In the genomic region with DNA sequence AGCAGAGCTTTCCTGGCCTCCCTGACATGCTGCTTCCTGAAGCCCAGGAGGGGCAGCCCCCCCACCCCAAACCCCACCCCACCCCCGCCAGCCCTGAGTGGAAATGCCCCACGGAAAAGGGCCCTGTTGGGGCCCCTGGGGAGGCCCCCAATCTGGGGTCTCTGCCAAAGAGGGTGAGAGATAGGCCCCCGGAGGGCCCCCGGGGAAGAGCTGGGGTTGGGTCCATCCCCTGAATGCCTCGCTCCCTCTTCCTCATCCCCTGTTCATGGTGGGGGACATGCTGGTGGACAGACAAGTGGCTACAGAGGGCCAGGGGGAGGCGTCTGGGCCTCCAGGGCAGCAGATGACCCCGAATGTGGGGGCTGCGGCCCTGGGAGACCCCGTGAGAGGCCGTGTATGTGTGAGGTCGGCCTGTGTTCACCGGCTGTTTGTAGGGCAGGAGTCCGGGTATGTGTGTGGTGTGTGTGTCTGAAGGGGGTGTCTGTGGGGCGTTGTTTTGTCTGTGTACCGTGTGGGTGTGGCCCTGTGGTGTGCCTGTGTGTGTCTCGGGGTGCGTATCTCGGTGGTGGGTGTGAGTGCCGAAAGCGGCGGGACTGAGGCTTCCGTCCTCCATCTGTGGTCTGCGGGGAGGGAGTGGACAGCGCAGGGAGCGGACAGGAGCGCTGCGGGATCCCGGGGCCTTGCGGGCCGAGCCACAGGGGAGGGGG, we compare ENCODE assay signal across 1 cellular context.
TF ChIP-seq lines count a peak whose summit lies in the region.

No MANE protein-coding gene starts in this region.

TF ChIP-seq in K562, 482 proteins besides CTCF, POLR2A, EP300 and RAD21 (continued from another document):
- TF ChIP-seq BMI1 (IDR thresholded peaks at IDR 0.05; ENCODE audit: low read length) (no peak), ZNF551 (CRISPR knock-in tag; IDR thresholded peaks at IDR 0.05) (no peak), POLR3G (IDR thresholded peaks at IDR 0.05; ENCODE audit: extremely low read depth, insufficient read length, insufficient replicate concordance) (no peak), NFIC (IDR thresholded peaks at IDR 0.05) (0 out of 2 replicates have a peak, but pooled peaks have one; percentile 8), ILK (tag; IDR thresholded peaks at IDR 0.05; ENCODE audit: borderline replicate concordance, low read depth) (no peak), ZNF143 (CRISPR knock-in tag; IDR thresholded peaks at IDR 0.05) (no peak), MEIS2 (IDR thresholded peaks at IDR 0.05; ENCODE audit: partially characterized antibody) (no peak), SRF (CRISPR knock-in tag; IDR thresholded peaks at IDR 0.05) (no peak), FOXK1 (CRISPR knock-in tag; IDR thresholded peaks at IDR 0.05; ENCODE audit: borderline replicate concordance) (no peak), ZNF507 (tag; conservative IDR thresholded peaks at IDR 0.05) (no peak), NFATC3 (IDR thresholded peaks at IDR 0.05) (no peak), SMAD4 (CRISPR knock-in tag; conservative IDR thresholded peaks at IDR 0.05) (peak; percentile 90), ZBTB7A (IDR thresholded peaks at IDR 0.05; ENCODE audit: borderline replicate concordance, control insufficient read depth, low read depth, low read length) (peak; percentile 50; the same call in 1 of the 2 replicates), HNRNPK (IDR thresholded peaks at IDR 0.05; ENCODE audit: low read depth, low read length, poor library complexity, severe bottlenecking) (no peak), HMGN3 (IDR thresholded peaks at IDR 0.05; ENCODE audit: borderline replicate concordance, extremely low read depth, insufficient read length, low read depth, low read length) (no peak), MAZ (CRISPR knock-in tag; conservative IDR thresholded peaks at IDR 0.05 in 1 of 2, IDR thresholded peaks at IDR 0.05 in 1 of 2) (peak in 1 of 2 experiments; percentile 8; a peak in 1 of 4 replicates), FOXJ3 (CRISPR knock-in tag; IDR thresholded peaks at IDR 0.05) (no peak), RBBP5 (IDR thresholded peaks at IDR 0.05; ENCODE audit: borderline replicate concordance, insufficient read depth, low read length, poor library complexity, severe bottlenecking) (no peak), NONO (IDR thresholded peaks at IDR 0.05; ENCODE audit: low read depth in 2 of 2, low read length in 1 of 2) (no peak), MTA2 (IDR thresholded peaks at IDR 0.05; ENCODE audit: low read depth) (no peak), MTA1 (IDR thresholded peaks at IDR 0.05; ENCODE audit: borderline replicate concordance) (peak; percentile 67; the same call in 1 of the 2 replicates), HEY1 (CRISPR knock-in tag; IDR thresholded peaks at IDR 0.05; ENCODE audit: borderline replicate concordance) (no peak), ZNF780A (CRISPR knock-in tag; IDR thresholded peaks at IDR 0.05) (no peak), KLF10 (CRISPR knock-in tag; IDR thresholded peaks at IDR 0.05) (no peak), EWSR1 (IDR thresholded peaks at IDR 0.05; ENCODE audit: borderline replicate concordance, low read depth, partially characterized antibody) (no peak)
- TF ChIP-seq, protein P1, sequence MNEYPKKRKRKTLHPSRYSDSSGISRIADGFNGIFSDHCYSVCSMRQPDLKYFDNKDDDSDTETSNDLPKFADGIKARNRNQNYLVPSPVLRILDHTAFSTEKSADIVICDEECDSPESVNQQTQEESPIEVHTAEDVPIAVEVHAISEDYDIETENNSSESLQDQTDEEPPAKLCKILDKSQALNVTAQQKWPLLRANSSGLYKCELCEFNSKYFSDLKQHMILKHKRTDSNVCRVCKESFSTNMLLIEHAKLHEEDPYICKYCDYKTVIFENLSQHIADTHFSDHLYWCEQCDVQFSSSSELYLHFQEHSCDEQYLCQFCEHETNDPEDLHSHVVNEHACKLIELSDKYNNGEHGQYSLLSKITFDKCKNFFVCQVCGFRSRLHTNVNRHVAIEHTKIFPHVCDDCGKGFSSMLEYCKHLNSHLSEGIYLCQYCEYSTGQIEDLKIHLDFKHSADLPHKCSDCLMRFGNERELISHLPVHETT (CRISPR knock-in tag; conservative IDR thresholded peaks at IDR 0.05 in 1 of 2, IDR thresholded peaks at IDR 0.05 in 1 of 2), result no peak
- TF ChIP-seq, protein P2, sequence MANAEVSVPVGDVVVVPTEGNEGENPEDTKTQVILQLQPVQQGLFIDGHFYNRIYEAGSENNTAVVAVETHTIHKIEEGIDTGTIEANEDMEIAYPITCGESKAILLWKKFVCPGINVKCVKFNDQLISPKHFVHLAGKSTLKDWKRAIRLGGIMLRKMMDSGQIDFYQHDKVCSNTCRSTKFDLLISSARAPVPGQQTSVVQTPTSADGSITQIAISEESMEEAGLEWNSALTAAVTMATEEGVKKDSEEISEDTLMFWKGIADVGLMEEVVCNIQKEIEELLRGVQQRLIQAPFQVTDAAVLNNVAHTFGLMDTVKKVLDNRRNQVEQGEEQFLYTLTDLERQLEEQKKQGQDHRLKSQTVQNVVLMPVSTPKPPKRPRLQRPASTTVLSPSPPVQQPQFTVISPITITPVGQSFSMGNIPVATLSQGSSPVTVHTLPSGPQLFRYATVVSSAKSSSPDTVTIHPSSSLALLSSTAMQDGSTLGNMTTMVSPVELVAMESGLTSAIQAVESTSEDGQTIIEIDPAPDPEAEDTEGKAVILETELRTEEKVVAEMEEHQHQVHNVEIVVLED (CRISPR knock-in tag; IDR thresholded peaks at IDR 0.05), result no peak
- TF ChIP-seq, protein P3, sequence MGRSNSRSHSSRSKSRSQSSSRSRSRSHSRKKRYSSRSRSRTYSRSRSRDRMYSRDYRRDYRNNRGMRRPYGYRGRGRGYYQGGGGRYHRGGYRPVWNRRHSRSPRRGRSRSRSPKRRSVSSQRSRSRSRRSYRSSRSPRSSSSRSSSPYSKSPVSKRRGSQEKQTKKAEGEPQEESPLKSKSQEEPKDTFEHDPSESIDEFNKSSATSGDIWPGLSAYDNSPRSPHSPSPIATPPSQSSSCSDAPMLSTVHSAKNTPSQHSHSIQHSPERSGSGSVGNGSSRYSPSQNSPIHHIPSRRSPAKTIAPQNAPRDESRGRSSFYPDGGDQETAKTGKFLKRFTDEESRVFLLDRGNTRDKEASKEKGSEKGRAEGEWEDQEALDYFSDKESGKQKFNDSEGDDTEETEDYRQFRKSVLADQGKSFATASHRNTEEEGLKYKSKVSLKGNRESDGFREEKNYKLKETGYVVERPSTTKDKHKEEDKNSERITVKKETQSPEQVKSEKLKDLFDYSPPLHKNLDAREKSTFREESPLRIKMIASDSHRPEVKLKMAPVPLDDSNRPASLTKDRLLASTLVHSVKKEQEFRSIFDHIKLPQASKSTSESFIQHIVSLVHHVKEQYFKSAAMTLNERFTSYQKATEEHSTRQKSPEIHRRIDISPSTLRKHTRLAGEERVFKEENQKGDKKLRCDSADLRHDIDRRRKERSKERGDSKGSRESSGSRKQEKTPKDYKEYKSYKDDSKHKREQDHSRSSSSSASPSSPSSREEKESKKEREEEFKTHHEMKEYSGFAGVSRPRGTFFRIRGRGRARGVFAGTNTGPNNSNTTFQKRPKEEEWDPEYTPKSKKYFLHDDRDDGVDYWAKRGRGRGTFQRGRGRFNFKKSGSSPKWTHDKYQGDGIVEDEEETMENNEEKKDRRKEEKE (IDR thresholded peaks at IDR 0.05; ENCODE audit: borderline replicate concordance in 1 of 2, control insufficient read depth in 1 of 2, low read depth in 2 of 2, low read length in 1 of 2), result no peak
- TF ChIP-seq, protein P4, sequence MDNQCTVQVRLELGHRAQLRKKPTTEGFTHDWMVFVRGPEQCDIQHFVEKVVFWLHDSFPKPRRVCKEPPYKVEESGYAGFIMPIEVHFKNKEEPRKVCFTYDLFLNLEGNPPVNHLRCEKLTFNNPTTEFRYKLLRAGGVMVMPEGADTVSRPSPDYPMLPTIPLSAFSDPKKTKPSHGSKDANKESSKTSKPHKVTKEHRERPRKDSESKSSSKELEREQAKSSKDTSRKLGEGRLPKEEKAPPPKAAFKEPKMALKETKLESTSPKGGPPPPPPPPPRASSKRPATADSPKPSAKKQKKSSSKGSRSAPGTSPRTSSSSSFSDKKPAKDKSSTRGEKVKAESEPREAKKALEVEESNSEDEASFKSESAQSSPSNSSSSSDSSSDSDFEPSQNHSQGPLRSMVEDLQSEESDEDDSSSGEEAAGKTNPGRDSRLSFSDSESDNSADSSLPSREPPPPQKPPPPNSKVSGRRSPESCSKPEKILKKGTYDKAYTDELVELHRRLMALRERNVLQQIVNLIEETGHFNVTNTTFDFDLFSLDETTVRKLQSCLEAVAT (IDR thresholded peaks at IDR 0.05), result peak; percentile 41 to 59; a peak in 1 of 4 replicates
- TF ChIP-seq, protein P5, sequence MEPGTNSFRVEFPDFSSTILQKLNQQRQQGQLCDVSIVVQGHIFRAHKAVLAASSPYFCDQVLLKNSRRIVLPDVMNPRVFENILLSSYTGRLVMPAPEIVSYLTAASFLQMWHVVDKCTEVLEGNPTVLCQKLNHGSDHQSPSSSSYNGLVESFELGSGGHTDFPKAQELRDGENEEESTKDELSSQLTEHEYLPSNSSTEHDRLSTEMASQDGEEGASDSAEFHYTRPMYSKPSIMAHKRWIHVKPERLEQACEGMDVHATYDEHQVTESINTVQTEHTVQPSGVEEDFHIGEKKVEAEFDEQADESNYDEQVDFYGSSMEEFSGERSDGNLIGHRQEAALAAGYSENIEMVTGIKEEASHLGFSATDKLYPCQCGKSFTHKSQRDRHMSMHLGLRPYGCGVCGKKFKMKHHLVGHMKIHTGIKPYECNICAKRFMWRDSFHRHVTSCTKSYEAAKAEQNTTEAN (CRISPR knock-in tag; IDR thresholded peaks at IDR 0.05), result no peak
- TF ChIP-seq, protein P6, sequence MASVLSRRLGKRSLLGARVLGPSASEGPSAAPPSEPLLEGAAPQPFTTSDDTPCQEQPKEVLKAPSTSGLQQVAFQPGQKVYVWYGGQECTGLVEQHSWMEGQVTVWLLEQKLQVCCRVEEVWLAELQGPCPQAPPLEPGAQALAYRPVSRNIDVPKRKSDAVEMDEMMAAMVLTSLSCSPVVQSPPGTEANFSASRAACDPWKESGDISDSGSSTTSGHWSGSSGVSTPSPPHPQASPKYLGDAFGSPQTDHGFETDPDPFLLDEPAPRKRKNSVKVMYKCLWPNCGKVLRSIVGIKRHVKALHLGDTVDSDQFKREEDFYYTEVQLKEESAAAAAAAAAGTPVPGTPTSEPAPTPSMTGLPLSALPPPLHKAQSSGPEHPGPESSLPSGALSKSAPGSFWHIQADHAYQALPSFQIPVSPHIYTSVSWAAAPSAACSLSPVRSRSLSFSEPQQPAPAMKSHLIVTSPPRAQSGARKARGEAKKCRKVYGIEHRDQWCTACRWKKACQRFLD (CRISPR knock-in tag; IDR thresholded peaks at IDR 0.05), result 0 out of 2 replicates have a peak, but pooled peaks have one; percentile 13
TF ChIP-seq in K562: peak in this region for 29.
